Comparison of ENCODE assay signal across 12 cellular contexts in the genomic region with DNA sequence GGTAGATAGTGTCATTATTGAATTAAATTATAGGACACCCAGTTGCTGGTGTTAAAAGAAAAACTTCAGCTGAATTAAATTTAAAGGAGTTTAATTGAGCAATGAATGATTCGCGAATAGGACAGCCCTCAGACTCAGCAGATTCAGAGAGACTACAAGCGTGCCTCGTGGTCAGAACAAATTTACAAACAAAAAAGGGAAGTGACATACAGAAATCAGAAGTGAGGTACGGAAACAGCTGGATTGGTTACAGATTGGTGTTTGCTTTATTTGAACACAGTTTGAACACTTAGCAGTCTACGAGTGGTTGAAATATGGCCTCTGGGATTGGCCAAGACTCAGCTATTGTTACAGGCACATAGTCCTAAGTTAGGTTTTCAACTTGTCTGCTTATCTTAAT. TPM values are rescaled to one million over a fixed set of nuclear protein-coding genes. Genes with fewer than 3 reads are reported as not detected.
DNase-seq lines count a peak whose midpoint lies in the region; ATAC-seq and TF ChIP-seq lines count a peak whose summit lies in the region.
"Had no signal": no experiment of that assay in that cellular context is flagged by ENCODE, and none has a peak within 500 bp of the region (broad histone marks: within the 10 kb centered on the region; RNA-seq: fewer than 3 reads in every experiment).

No MANE protein-coding gene starts in this region.

- H3K9me3 ChIP-seq in esophagus squamous epithelium, result no peaks in the 10 kb centered on the region

- intact Hi-C loops in esophagus squamous epithelium (cut with DNase I), result no loop called here

- TF ChIP-seq POLR2A in esophagus squamous epithelium (IDR thresholded peaks at IDR 0.05), result no peak

- 63 to 71% methylated on average over 6 of the region's 6 CpGs for WGBS in esophagus squamous epithelium, 2 donors

- H3K4me3 ChIP-seq in esophagus squamous epithelium, result no peak overlapping the region
- H3K4me3 ChIP-seq: spleen had no signal

- TF ChIP-seq CTCF in esophagus squamous epithelium (IDR thresholded peaks at IDR 0.05), result no peak

- H3K27me3 ChIP-seq in esophagus squamous epithelium, result no peaks in the 10 kb centered on the region
- H3K27me3 ChIP-seq: spleen had no signal

- ATAC-seq in GM18867 (IDR thresholded peaks at IDR 0.05; ENCODE audit: unreplicated experiment), result peak; percentile 96
- ATAC-seq in HG02610 (IDR thresholded peaks at IDR 0.05; ENCODE audit: unreplicated experiment), result peak; percentile 90
- peak; percentile 98 for ATAC-seq in HG03565 (IDR thresholded peaks at IDR 0.05; ENCODE audit: unreplicated experiment)
- ATAC-seq: WTC11 had no signal

- H3K4me1 ChIP-seq in esophagus squamous epithelium, result no peaks in the 10 kb centered on the region

- DNase-seq in globus pallidus (ENCODE audit: low spot score), result peak; percentile 42
- no peak for DNase-seq in cerebellum (ENCODE audit: low spot score)
- no peak for DNase-seq in esophagus squamous epithelium (lab: John Stamatoyannopoulos, UW)
- no peak for DNase-seq in NCI-H128 (lab: John Stamatoyannopoulos, UW; ENCODE audit: unreplicated experiment)
- no peak for DNase-seq in activated CD4-positive, CD25-positive, alpha-beta regulatory T cell treated with anti-CD3 and anti-CD28 coated beads, Interleukin-2, amount 50 U/mL, for 72 hours
- DNase-seq: mesendoderm, NCI-H526 treated with DMSO at 0.1 percent for 48 hours, spleen had no signal

- no peak overlapping the region for H3K27ac ChIP-seq in esophagus squamous epithelium

- no peaks in the 10 kb centered on the region for H3K36me3 ChIP-seq in esophagus squamous epithelium
- H3K36me3 ChIP-seq: spleen had no signal

RNA-seq across cellular contexts. Expression of a gene that starts 25.8 kb away (rescaled TPM):
- total RNA-seq in cerebellum (31.3 TPM), esophagus squamous epithelium (10 to 100 TPM; 43.4 to 78.9 (median 63.0) TPM)
